8 cellular contexts compared by ENCODE assay signal in genomic region chr11:47234669-47235075, GRCh38. TPM values are rescaled to one million over a fixed set of nuclear protein-coding genes. Genes with fewer than 3 reads are reported as not detected.
DNase-seq lines count a peak whose midpoint lies in the region; ATAC-seq and TF ChIP-seq lines count a peak whose summit lies in the region.

No MANE protein-coding gene starts in this region.

- peaks cover 9% of the 10 kb centered on the region for H3K79me1 ChIP-seq in mesenchymal stem cell (replicated peaks; ENCODE audit: low read length, poor library complexity, severe bottlenecking)

- H2BK12ac ChIP-seq in mesenchymal stem cell (ENCODE audit: low read length in 2 of 2), result no peak overlapping the region

- WGBS in mesenchymal stem cell, result 96% methylated on average over 12 of the region's 12 CpGs

- H3K27ac ChIP-seq in RWPE1 (peak overlapping the region; percentile 55), mesenchymal stem cell (ENCODE audit: low read length, poor library complexity, severe bottlenecking) (peak overlapping the region; percentile 70)

- H4K91ac ChIP-seq in mesenchymal stem cell (ENCODE audit: low read length), result no peak overlapping the region

- H3K4ac ChIP-seq in mesenchymal stem cell (ENCODE audit: low read depth in 1 of 2, low read length in 2 of 2), result no peak overlapping the region

- H3K23ac ChIP-seq in mesenchymal stem cell (ENCODE audit: low read length in 2 of 2), result no peak overlapping the region

- H3K4me3 ChIP-seq in BE2C (ENCODE audit: low read depth, low read length) (peak overlapping the region; percentile 45), adipocyte (ENCODE audit: low read length) (peak overlapping the region; percentile 25), mesenchymal stem cell (ENCODE audit: insufficient read depth in 1 of 2, low read depth in 1 of 2, low read length in 2 of 2) (peak overlapping the region in 1 of 2 experiments; percentile 19)

- CTCF ChIA-PET in RWPE1 (lab: Yijun Ruan, JAX), result interaction anchor here (0.5 to 2.5 kb wide), 4 partner anchors 38 to 120 kb away, joined by 3 to 10 read pairs (median 4); no protein-coding TSS in a partner anchor

- no peak overlapping the region for H2AFZ ChIP-seq in mesenchymal stem cell (ENCODE audit: low read depth, low read length)

- peak overlapping the region; percentile 5 for H3K4me2 ChIP-seq in mesenchymal stem cell (ENCODE audit: low read length, poor library complexity, severe bottlenecking)

- H3K27me3 ChIP-seq in BE2C (no peaks in the 10 kb centered on the region), adipocyte (replicated peaks; ENCODE audit: control insufficient read depth, insufficient read depth, low read length) (no peaks in the 10 kb centered on the region), mesenchymal stem cell (ENCODE audit: control insufficient read depth in 1 of 2, insufficient read depth in 1 of 2, low read length in 2 of 2) (no peaks in the 10 kb centered on the region)

- peak overlapping the region; percentile 10 for H2AK5ac ChIP-seq in mesenchymal stem cell (ENCODE audit: low read length, severe bottlenecking)

- DNase-seq in BE2C (peak; percentile 39), RWPE1 (ENCODE audit: low spot score) (no peak), adipocyte (ENCODE audit: low read depth) (no peak), mesenchymal stem cell (no peak), RKO (ENCODE audit: low spot score) (no peak), inferior parietal cortex (ENCODE audit: extremely low spot score) (no peak)

- H3K36me3 ChIP-seq in BE2C (no peaks in the 10 kb centered on the region), adipocyte (ENCODE audit: control insufficient read depth, insufficient read depth, low read length, severe bottlenecking) (peaks cover 28% of the 10 kb centered on the region), mesenchymal stem cell (ENCODE audit: control insufficient read depth in 1 of 2, insufficient read depth in 2 of 2, low read depth in 1 of 2, low read length in 2 of 2) (peaks cover 55 to 78% of the 10 kb centered on the region in 2 experiments)

- no peak overlapping the region for H2BK120ac ChIP-seq in mesenchymal stem cell (ENCODE audit: low read depth, low read length)

- H3K9ac ChIP-seq in adipocyte (ENCODE audit: low read length) (peak overlapping the region; percentile 58), mesenchymal stem cell (ENCODE audit: low read length) (peak overlapping the region; percentile 69)

- H3K14ac ChIP-seq in mesenchymal stem cell (ENCODE audit: low read length in 2 of 2), result no peak overlapping the region

- H3K9me3 ChIP-seq in BE2C (no peaks in the 10 kb centered on the region), adipocyte (ENCODE audit: control insufficient read depth, low read length) (no peaks in the 10 kb centered on the region), mesenchymal stem cell (ENCODE audit: control insufficient read depth, low read length) (no peaks in the 10 kb centered on the region)

- H2BK5ac ChIP-seq in mesenchymal stem cell (ENCODE audit: low read depth, low read length, poor library complexity, severe bottlenecking), result no peak overlapping the region

- POLR2A ChIA-PET in RWPE1 (lab: Yijun Ruan, JAX; ENCODE audit: low non-redundant PET), result no interaction called here

- H4K8ac ChIP-seq in mesenchymal stem cell (ENCODE audit: low read length), result no peak overlapping the region

- TF ChIP-seq CTCF in BE2C (IDR thresholded peaks at IDR 0.05; ENCODE audit: low read depth, low read length) (no peak), RWPE1 (conservative IDR thresholded peaks at IDR 0.05; ENCODE audit: low read depth) (no peak)

- no peak overlapping the region for H2BK15ac ChIP-seq in mesenchymal stem cell (ENCODE audit: low read depth, poor library complexity, severe bottlenecking)

- H3K4me1 ChIP-seq in BE2C (no peaks in the 10 kb centered on the region; the same call in 1 of the 2 replicates), adipocyte (ENCODE audit: control insufficient read depth, insufficient read depth, low read length) (peaks cover 24% of the 10 kb centered on the region), mesenchymal stem cell (ENCODE audit: control insufficient read depth, insufficient read depth, low read depth, low read length) (peaks cover 17% of the 10 kb centered on the region)

- ATAC-seq in GM19351 (IDR thresholded peaks at IDR 0.05; ENCODE audit: unreplicated experiment) (no peak), GM19035 (IDR thresholded peaks at IDR 0.05; ENCODE audit: unreplicated experiment) (no peak)

- H3K18ac ChIP-seq in mesenchymal stem cell (ENCODE audit: low read depth in 1 of 2, low read length in 2 of 2), result no peak overlapping the region

RNA-seq across cellular contexts. Expression of gene ACP2, which starts 13.9 kb away (rescaled TPM):
- polyA plus RNA-seq in BE2C (2012; ENCODE audit: insufficient read depth, insufficient read length, low read depth), result 25.2 TPM
- polyA plus RNA-seq in mesenchymal stem cell (2013, experiment 1 of 2), result 33.5 TPM
- 31.7 TPM for polyA plus RNA-seq in mesenchymal stem cell (2013, experiment 2 of 2)

RNA-seq across cellular contexts. Expression of gene DDB2, which starts 19.9 kb away (rescaled TPM):
- 22.1 TPM for polyA plus RNA-seq in BE2C (2012; ENCODE audit: insufficient read depth, insufficient read length, low read depth)
- 32.7 TPM for polyA plus RNA-seq in mesenchymal stem cell (2013, experiment 1 of 2)
- polyA plus RNA-seq in mesenchymal stem cell (2013, experiment 2 of 2), result 30.8 TPM

RNA-seq across cellular contexts. Expression of gene NR1H3, which starts 23.1 kb away (rescaled TPM):
- polyA plus RNA-seq in BE2C (2012; ENCODE audit: insufficient read depth, insufficient read length, low read depth), result 5.2 TPM
- 21.5 TPM for polyA plus RNA-seq in mesenchymal stem cell (2013, experiment 1 of 2)
- polyA plus RNA-seq in mesenchymal stem cell (2013, experiment 2 of 2), result 20.0 TPM

RNA-seq across cellular contexts. Expression of gene MADD, which starts 35.3 kb away (rescaled TPM):
- 47.1 TPM for polyA plus RNA-seq in BE2C (2012; ENCODE audit: insufficient read depth, insufficient read length, low read depth)
- 18.6 TPM for polyA plus RNA-seq in mesenchymal stem cell (2013, experiment 1 of 2)
- polyA plus RNA-seq in mesenchymal stem cell (2013, experiment 2 of 2), result 17.8 TPM

RNA-seq across cellular contexts. Expression of gene PACSIN3, which starts 48.4 kb away (rescaled TPM):
- 9.2 TPM for polyA plus RNA-seq in BE2C (2012; ENCODE audit: insufficient read depth, insufficient read length, low read depth)
- 13.3 TPM for polyA plus RNA-seq in mesenchymal stem cell (2013, experiment 1 of 2)
- polyA plus RNA-seq in mesenchymal stem cell (2013, experiment 2 of 2), result 13.7 TPM
